ENCODE assay signal across 1 cellular context in genomic region chr14:105053996-105054395, GRCh38.
TF ChIP-seq lines count a peak whose summit lies in the region.

No MANE protein-coding gene starts in this region.

TF ChIP-seq in SK-N-SH, 30 proteins besides CTCF, POLR2A, EP300 and RAD21 (continued from another document):
- TF ChIP-seq ZBTB33 (IDR thresholded peaks at IDR 0.05; ENCODE audit: borderline replicate concordance, low read depth) (no peak), NFIC (IDR thresholded peaks at IDR 0.05; ENCODE audit: borderline replicate concordance) (no peak), MXI1 (IDR thresholded peaks at IDR 0.05; ENCODE audit: low read depth, low read length) (no peak), MEF2A (IDR thresholded peaks at IDR 0.05; ENCODE audit: borderline replicate concordance, low read depth) (no peak), REST (IDR thresholded peaks at IDR 0.05; ENCODE audit: low read depth, low read length) (no peak), PBX3 (IDR thresholded peaks at IDR 0.05) (no peak), SMC3 (IDR thresholded peaks at IDR 0.05; ENCODE audit: low read depth, low read length) (no peak), NRF1 (IDR thresholded peaks at IDR 0.05; ENCODE audit: low read depth, low read length) (no peak), FOXJ3 (CRISPR knock-in tag; IDR thresholded peaks at IDR 0.05) (no peak), JUND (IDR thresholded peaks at IDR 0.05) (no peak), GATA2 (CRISPR knock-in tag; IDR thresholded peaks at IDR 0.05) (no peak), TEAD4 (IDR thresholded peaks at IDR 0.05; ENCODE audit: borderline replicate concordance, insufficient read depth) (no peak)
